ENCODE assay signal across 16 cellular contexts in genomic region chr3:152011812-152012735, GRCh38.
DNase-seq lines count a peak whose midpoint lies in the region; ATAC-seq and TF ChIP-seq lines count a peak whose summit lies in the region.
"Had no signal": no experiment of that assay in that cellular context is flagged by ENCODE, and none has a peak within 500 bp of the region (broad histone marks: within the 10 kb centered on the region; RNA-seq: fewer than 3 reads in every experiment).

No MANE protein-coding gene starts in this region.

- no peak overlapping the region for H3K27ac ChIP-seq in GM23338 (ENCODE audit: low read depth)
- peak overlapping the region in 1 of 2 donors; percentile 38 for H3K27ac ChIP-seq in thoracic aorta
- H3K27ac ChIP-seq in right lobe of liver = no peak overlapping the region
- H3K27ac ChIP-seq: BLaER1 had no signal

- no peaks in the 10 kb centered on the region for H3K9me2 ChIP-seq in GM23338 (ENCODE audit: insufficient read depth)

- intact Hi-C loops in right lobe of liver (cut with DNase I) = no loop called here

- ATAC-seq in GM23338 (no peak), thoracic aorta (ENCODE audit: insufficient number of reproducible peaks, low FRiP score, low read depth) (peak; percentile 65), right lobe of liver (no peak), GM18873 (IDR thresholded peaks at IDR 0.05; ENCODE audit: low FRiP score, unreplicated experiment) (no peak)
- ATAC-seq: HepG2 had no signal

- no peaks in the 10 kb centered on the region for H3K36me3 Mint-ChIP-seq in GM23338 (ENCODE audit: low read depth)
- H3K36me3 Mint-ChIP-seq: CD14-positive monocyte; CD4-positive, alpha-beta memory T cell; IgD-negative memory B cell had no signal

- H3K27ac Mint-ChIP-seq in GM23338 = peak overlapping the region; percentile 32
- H3K27ac Mint-ChIP-seq: CD14-positive monocyte; CD4-positive, alpha-beta memory T cell; H9; IgD-negative memory B cell had no signal

- H3K27me3 ChIP-seq in GM23338 (ENCODE audit: insufficient read depth) = no peaks in the 10 kb centered on the region
- no peaks in the 10 kb centered on the region for H3K27me3 ChIP-seq in thoracic aorta (replicated peaks; ENCODE audit: insufficient read depth)
- H3K27me3 ChIP-seq in right lobe of liver = no peaks in the 10 kb centered on the region
- H3K27me3 ChIP-seq: BLaER1 had no signal

- H3K4me1 ChIP-seq in GM23338 (ENCODE audit: insufficient read depth) (no peaks in the 10 kb centered on the region), thoracic aorta (ENCODE audit: control insufficient read depth in 1 of 2, low read depth in 2 of 2) (peaks cover 11 to 12% of the 10 kb centered on the region in 2 donors), right lobe of liver (no peaks in the 10 kb centered on the region)
- H3K4me1 ChIP-seq: BLaER1 had no signal

- TF ChIP-seq CTCF in GM23338 (conservative IDR thresholded peaks at IDR 0.05; ENCODE audit: low read depth in 2 of 2) = no peak
- TF ChIP-seq CTCF in thoracic aorta (IDR thresholded peaks at IDR 0.05) = no peak
- no peak for TF ChIP-seq CTCF in right lobe of liver (IDR thresholded peaks at IDR 0.05)

- no peaks in the 10 kb centered on the region for H3F3A ChIP-seq in GM23338 (replicated peaks; ENCODE audit: low read depth)

- H3K36me3 ChIP-seq in GM23338 (ENCODE audit: insufficient read depth) (no peaks in the 10 kb centered on the region), thoracic aorta (no peaks in the 10 kb centered on the region), right lobe of liver (no peaks in the 10 kb centered on the region)
- H3K36me3 ChIP-seq: BLaER1 had no signal

- H3K4me2 ChIP-seq in GM23338 = no peak overlapping the region
- H3K4me2 ChIP-seq: BLaER1 had no signal

- no peaks in the 10 kb centered on the region for H3K27me3 Mint-ChIP-seq in GM23338 (ENCODE audit: insufficient read depth, low read depth, poor library complexity)

- H3K79me2 ChIP-seq in GM23338 (replicated peaks; ENCODE audit: insufficient read depth) = no peaks in the 10 kb centered on the region

- DNase-seq in GM23338 (ENCODE audit: low spot score) (no peak), foreskin melanocyte (peak; percentile 11), thoracic aorta (ENCODE audit: low spot score) (no peak), right lobe of liver (no peak)
- no peak for DNase-seq in effector CD4-positive, alpha-beta T cell
- DNase-seq: AML-193; CD4-positive, alpha-beta memory T cell; DMS153; DMS79; GDM1; H9 had no signal

- H3K4me3 ChIP-seq in GM23338 = no peak overlapping the region
- H3K4me3 ChIP-seq in thoracic aorta = no peak overlapping the region
- H3K4me3 ChIP-seq in right lobe of liver = no peak overlapping the region
- H3K4me3 ChIP-seq: BLaER1 had no signal

- no peaks in the 10 kb centered on the region for H3K4me1 Mint-ChIP-seq in GM23338
- H3K4me1 Mint-ChIP-seq: CD14-positive monocyte; CD4-positive, alpha-beta memory T cell; H9; IgD-negative memory B cell had no signal

- TF ChIP-seq POLR2A in right lobe of liver (IDR thresholded peaks at IDR 0.05) = no peak

- H3K4me3 Mint-ChIP-seq in GM23338 = no peak overlapping the region
- H3K4me3 Mint-ChIP-seq: CD14-positive monocyte; CD4-positive, alpha-beta memory T cell; H9; IgD-negative memory B cell had no signal

- H3K9me3 Mint-ChIP-seq in GM23338 = no peaks in the 10 kb centered on the region
- H3K9me3 Mint-ChIP-seq: CD4-positive, alpha-beta memory T cell; H9 had no signal

- no peak overlapping the region for H2AFZ ChIP-seq in GM23338

- H4K20me1 ChIP-seq in GM23338 (replicated peaks; ENCODE audit: insufficient read depth) = no peaks in the 10 kb centered on the region
- H4K20me1 ChIP-seq: BLaER1 had no signal

- 66% methylated on average over 4 of the region's 4 CpGs for WGBS in right lobe of liver (ENCODE audit: insufficient coverage, low coverage, low lambda C conversion rate, missing lambda C conversion rate)

- H3K9me3 ChIP-seq in thoracic aorta = no peaks in the 10 kb centered on the region
- no peaks in the 10 kb centered on the region for H3K9me3 ChIP-seq in right lobe of liver
- H3K9me3 ChIP-seq: BLaER1 had no signal

TF ChIP-seq in GM23338, 12 proteins besides CTCF, POLR2A, EP300 and RAD21 (continues in another document):
- no peak for TF ChIP-seq ZNF331 (CRISPR knock-in tag; IDR thresholded peaks at IDR 0.05; ENCODE audit: low read depth)
- no peak for TF ChIP-seq POLR2AphosphoS5 (IDR thresholded peaks at IDR 0.05; ENCODE audit: low read depth)
- no peak for TF ChIP-seq NANOG (IDR thresholded peaks at IDR 0.05; ENCODE audit: borderline replicate concordance)
- TF ChIP-seq ETS1 (IDR thresholded peaks at IDR 0.05) = no peak
- TF ChIP-seq ZNF462 (CRISPR knock-in tag; IDR thresholded peaks at IDR 0.05) = no peak
